18 cellular contexts compared by ENCODE assay signal in the genomic region with DNA sequence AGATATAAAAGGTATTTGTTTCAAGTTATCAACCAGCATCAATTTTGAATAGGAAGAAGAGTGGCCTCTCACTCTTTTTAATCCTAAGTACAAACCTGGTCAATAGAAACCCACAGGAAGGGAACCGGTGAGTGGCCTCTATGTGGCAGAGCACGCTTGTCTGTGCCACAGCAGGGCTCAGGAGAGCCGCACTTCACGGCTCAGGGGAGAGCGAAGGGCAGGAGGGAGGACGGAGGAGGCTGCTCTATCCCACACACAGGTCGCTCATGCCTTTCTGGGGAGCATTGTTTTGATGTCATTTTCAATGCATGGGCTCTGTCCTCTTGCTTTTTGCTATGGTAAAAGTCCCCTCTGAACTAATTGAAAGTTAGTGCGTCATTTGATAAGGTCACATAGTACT. TPM values are rescaled to one million over a fixed set of nuclear protein-coding genes. Genes with fewer than 3 reads are reported as not detected.
"Had no signal": no experiment of that assay in that cellular context is flagged by ENCODE, and none has a peak within 500 bp of the region (broad histone marks: within the 10 kb centered on the region; RNA-seq: fewer than 3 reads in every experiment).

No MANE protein-coding gene starts in this region.

- H3K36me3 ChIP-seq: breast epithelium, colonic mucosa, esophagus muscularis mucosa, gastroesophageal sphincter, thoracic aorta had no signal

- H3K27ac ChIP-seq: breast epithelium, colonic mucosa, thoracic aorta had no signal

- ATAC-seq: activated CD4-positive, alpha-beta T cell treated with anti-CD3 and anti-CD28 coated beads for 36 hours; gastroesophageal sphincter; left colon had no signal

- H3K9me3 ChIP-seq: breast epithelium, colonic mucosa, esophagus muscularis mucosa, gastroesophageal sphincter, thoracic aorta had no signal

- H3K4me3 ChIP-seq: breast epithelium, colonic mucosa, esophagus muscularis mucosa, gastroesophageal sphincter, lung, thoracic aorta had no signal

- H3K27me3 ChIP-seq: breast epithelium, colonic mucosa, esophagus muscularis mucosa, gastroesophageal sphincter had no signal

- DNase-seq: activated B cell treated with CpG ODN at 0.5 μM for 24 hours; activated CD4-positive, alpha-beta T cell treated with anti-CD3 and anti-CD28 coated beads for 36 hours; activated CD4-positive, alpha-beta T cell treated with anti-CD3 and anti-CD28 coated beads, Interleukin-2, amount 50 U/mL, for 4 hours; activated naive CD4-positive, alpha-beta T cell treated with Interleukin-2 at 50 U/mL for 16 hours; activated naive CD8-positive, alpha-beta T cell treated with anti-CD3 and anti-CD28 coated beads for 36 hours; activated T-cell treated with anti-CD3 and anti-CD28 coated beads, Interleukin-2, amount 50 U/mL, for 48 hours; colonic mucosa; left colon; naive B cell; stimulated activated CD4-positive, alpha-beta T cell treated with anti-CD3 and anti-CD28 coated beads, Interleukin-2, amount 100 ng/mL, for 48 hours; stimulated activated CD8-positive, alpha-beta memory T cell treated with anti-CD3 and anti-CD28 coated beads, Interleukin-4, amount 100 ng/mL, for 48 hours; stimulated activated naive CD4-positive, alpha-beta T cell; T1000 had no signal

- H3K4me1 ChIP-seq: breast epithelium, colonic mucosa had no signal

RNA-seq across cellular contexts. Expression of gene TNFRSF19, which starts 57.2 kb away (rescaled TPM):
- total RNA-seq: activated B cell treated with CpG ODN at 0.5 μM for 24 hours; activated CD4-positive, alpha-beta T cell treated with anti-CD3 and anti-CD28 coated beads for 36 hours had no signal
